Comparison of ENCODE assay signal across 26 cellular contexts in genomic region chr1:208004851-208005250, GRCh38.
DNase-seq lines count a peak whose midpoint lies in the region; ATAC-seq and TF ChIP-seq lines count a peak whose summit lies in the region.
"Had no signal": no experiment of that assay in that cellular context is flagged by ENCODE, and none has a peak within 500 bp of the region (broad histone marks: within the 10 kb centered on the region; RNA-seq: fewer than 3 reads in every experiment).

No MANE protein-coding gene starts in this region.

- TF ChIP-seq CTCF in HFFc6 (IDR thresholded peaks at IDR 0.05) (no peak), astrocyte of the spinal cord (IDR thresholded peaks at IDR 0.05; ENCODE audit: low read depth, low read length) (no peak)

- peak overlapping the region; percentile 17 for H3K27ac Mint-ChIP-seq in HFFc6
- H3K27ac Mint-ChIP-seq: activated naive CD8-positive, alpha-beta T cell treated with anti-CD3 and anti-CD28 coated beads for 36 hours; activated T-helper 2 cell treated with anti-CD3 and anti-CD28 coated beads, Interferon-gamma antibody, Interleukin-2, Interleukin-4, amounts not matched to agents 10 μg/mL and 5 μg/mL and 100 μg/mL, durations not matched to agents 14 hours and 24 hours and 36 hours; neural progenitor cell; T-helper 17 cell had no signal

- no peak overlapping the region for H3K4me3 ChIP-seq in astrocyte of the spinal cord (ENCODE audit: low read depth, low read length)
- H3K4me3 ChIP-seq: mucosa of descending colon, neural progenitor cell, prostate gland, vagina had no signal

- no peak overlapping the region for H3K4me3 Mint-ChIP-seq in HFFc6
- H3K4me3 Mint-ChIP-seq: activated naive CD8-positive, alpha-beta T cell treated with anti-CD3 and anti-CD28 coated beads for 36 hours; CD8-positive, alpha-beta memory T cell; IgD-negative memory B cell; neural progenitor cell; T-helper 17 cell had no signal

- ATAC-seq in HG03097 (IDR thresholded peaks at IDR 0.05; ENCODE audit: low FRiP score, unreplicated experiment): no peak
- ATAC-seq: left ventricle myocardium superior, mucosa of descending colon, T-helper 17 cell had no signal

- in situ Hi-C loops in astrocyte of the spinal cord (cut with HindIII; ENCODE audit: low sequenced_read_pairs): no loop called here

- DNase-seq in HFFc6: peak; percentile 52
- DNase-seq in astrocyte of the spinal cord (ENCODE audit: low read depth, low spot score): peak; percentile 27
- DNase-seq in iris pigment epithelial cell (ENCODE audit: low read depth): peak; percentile 66
- peak; percentile 67 for DNase-seq in stromal cell of bone marrow (ENCODE audit: low read depth)
- no peak for DNase-seq in central memory CD4-positive, alpha-beta T cell
- no peak for DNase-seq in NCI-H510A (lab: John Stamatoyannopoulos, UW)
- DNase-seq: activated CD4-positive, alpha-beta T cell treated with anti-CD3 and anti-CD28 coated beads, Interleukin-2, amount 50 U/mL, for 1 hour; activated CD8-positive, alpha-beta memory T cell treated with anti-CD3 and anti-CD28 coated beads, Interleukin-2, amount 50 U/mL, for 4 hours; activated naive CD8-positive, alpha-beta T cell treated with anti-CD3 and anti-CD28 coated beads for 36 hours; CD8-positive, alpha-beta memory T cell; DMS153; foreskin melanocyte; hippocampal formation; left ventricle myocardium superior; MM.1S; mucosa of descending colon; NCI-H1436 treated with DMSO at 0.1 percent for 48 hours; NCI-H510A treated with DMSO at 0.1 percent for 48 hours; stimulated activated CD4-positive, alpha-beta T cell treated with anti-CD3 and anti-CD28 coated beads, Interleukin-1b, Interleukin-23, amount 100 ng/mL, for 48 hours; T-helper 17 cell had no signal

- 0 out of 2 replicates have a peak, but pooled peaks cover 3% of the 10 kb centered on the region for H3K36me3 Mint-ChIP-seq in HFFc6 (ENCODE audit: low read depth)
- H3K36me3 Mint-ChIP-seq: activated naive CD8-positive, alpha-beta T cell treated with anti-CD3 and anti-CD28 coated beads for 36 hours; CD8-positive, alpha-beta memory T cell; IgD-negative memory B cell; neural progenitor cell had no signal

- peaks cover 3% of the 10 kb centered on the region; the same call in 1 of the 2 replicates for H3K27me3 Mint-ChIP-seq in HFFc6 (ENCODE audit: insufficient read depth)
- H3K27me3 Mint-ChIP-seq: activated naive CD8-positive, alpha-beta T cell treated with anti-CD3 and anti-CD28 coated beads for 36 hours; IgD-negative memory B cell had no signal

- H3K9me3 Mint-ChIP-seq in HFFc6: no peaks in the 10 kb centered on the region
- H3K9me3 Mint-ChIP-seq: activated naive CD8-positive, alpha-beta T cell treated with anti-CD3 and anti-CD28 coated beads for 36 hours; activated T-helper 2 cell treated with anti-CD3 and anti-CD28 coated beads, Interferon-gamma antibody, Interleukin-2, Interleukin-4, amounts not matched to agents 10 μg/mL and 5 μg/mL and 100 μg/mL, durations not matched to agents 14 hours and 24 hours and 36 hours; CD8-positive, alpha-beta memory T cell had no signal

- H3K4me1 Mint-ChIP-seq in HFFc6 (ENCODE audit: low read depth): peaks cover 41% of the 10 kb centered on the region
- H3K4me1 Mint-ChIP-seq: activated naive CD8-positive, alpha-beta T cell treated with anti-CD3 and anti-CD28 coated beads for 36 hours; CD8-positive, alpha-beta memory T cell; IgD-negative memory B cell; neural progenitor cell had no signal

Comparison
In these comparisons a context has a peak if more than half of its experiments do, and no peak if none do; other contexts are left out.
1. DNase-seq: peak in HFFc6 (single experiment), astrocyte of the spinal cord (single experiment), iris pigment epithelial cell (single experiment) and stromal cell of bone marrow (single experiment); none in central memory CD4-positive, alpha-beta T cell (single experiment) and NCI-H510A (single experiment).